ENCODE assay signal across 36 cellular contexts in genomic region chr2:168894101-168894500, GRCh38. TPM values are rescaled to one million over a fixed set of nuclear protein-coding genes. Genes with fewer than 3 reads are reported as not detected.
"Had no signal": no experiment of that assay in that cellular context is flagged by ENCODE, and none has a peak within 500 bp of the region (broad histone marks: within the 10 kb centered on the region; RNA-seq: fewer than 3 reads in every experiment).

No MANE protein-coding gene starts in this region.

- DNase-seq: Karpas-422, Kasumi-1, MG63, MM.1S, MV-4-11, NCI-H1048, NCI-H1092, NCI-H1092 treated with DMSO at 0.1 percent for 48 hours, NCI-H1105, NCI-H1105 treated with DMSO at 0.1 percent for 48 hours, NCI-H1417, NCI-H1417 treated with DMSO at 0.1 percent for 48 hours, NCI-H1436, NCI-H1436 treated with DMSO at 0.1 percent for 48 hours, NCI-H146, NCI-H1694, NCI-H1694 treated with DMSO at 0.1 percent for 48 hours, NCI-H187, NCI-H187 treated with DMSO at 0.1 percent for 48 hours, NCI-H1930, NCI-H2029, NCI-H2029 treated with DMSO at 0.1 percent for 48 hours, NCI-H2081, NCI-H2081 treated with DMSO at 0.1 percent for 48 hours, NCI-H2107, NCI-H2171, NCI-H2171 treated with DMSO at 0.1 percent for 48 hours, NCI-H226, NCI-H345, NCI-H510A, NCI-H510A treated with DMSO at 0.1 percent for 48 hours had no signal

- H3K9me3 ChIP-seq: MG63 had no signal

- H3K4me3 ChIP-seq: MG63 had no signal

- H3K9ac ChIP-seq: KMS-11 had no signal

- H3K36me3 ChIP-seq: MG63 had no signal

- H3K27ac ChIP-seq: KMS-11 had no signal

- H3K4me2 ChIP-seq: KMS-11 had no signal

RNA-seq across cellular contexts. Expression of gene G6PC2, which starts 7.0 kb away (rescaled TPM):
- total RNA-seq: LHCN-M2, M059J, MCF 10A, NCI-H460 had no signal
